In the genomic region with DNA sequence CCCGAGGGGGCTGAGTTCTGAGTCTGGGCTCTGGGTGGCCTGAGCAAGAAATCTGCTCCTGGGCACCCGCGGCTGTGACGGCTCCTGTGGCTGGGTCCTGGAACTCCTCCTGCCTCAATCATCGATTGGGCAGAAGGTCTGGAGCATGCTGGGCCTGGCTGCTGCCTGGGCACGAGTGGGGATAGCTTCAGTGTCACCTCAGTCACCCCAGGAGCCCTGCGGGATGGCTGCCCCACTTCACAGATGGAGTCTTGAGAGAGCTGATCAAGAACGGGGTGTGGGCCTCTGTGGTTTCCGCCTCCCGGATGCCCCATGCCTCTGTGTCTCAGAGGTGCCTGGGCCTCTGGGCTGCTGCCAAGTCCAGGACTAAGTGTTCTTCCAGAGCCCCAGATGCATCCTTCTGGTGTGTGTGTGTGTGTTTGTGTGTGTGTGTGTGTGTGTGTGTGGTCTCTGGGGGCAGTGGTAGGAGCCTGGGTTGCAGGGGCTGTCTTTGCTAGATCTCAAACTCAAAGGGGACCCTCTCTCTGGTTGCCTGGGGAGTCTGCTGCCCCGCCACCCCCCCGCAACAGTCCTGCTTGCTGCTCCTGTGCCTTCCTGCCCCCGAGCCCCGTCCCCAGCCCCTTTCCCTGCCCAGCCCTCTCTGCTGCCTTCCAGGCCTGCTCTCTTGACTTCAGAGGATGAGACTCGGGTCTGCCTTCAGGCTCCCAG, we compare ENCODE assay signal across 8 cellular contexts.
DNase-seq lines count a peak whose midpoint lies in the region; ATAC-seq, FAIRE-seq and TF ChIP-seq lines count a peak whose summit lies in the region.

No MANE protein-coding gene starts in this region.

- no peak overlapping the region for H4K8ac ChIP-seq in H1 (ENCODE audit: extremely low read depth, insufficient read depth, low read length)

- H2AK5ac ChIP-seq in H1 (ENCODE audit: low read depth, low read length), result no peak overlapping the region

- H3K27ac ChIP-seq in H1 (ENCODE audit: low read depth, low read length) (no peak overlapping the region), RWPE1 (no peak overlapping the region)

- H3K4ac ChIP-seq in H1 (replicated peaks; ENCODE audit: insufficient read length, low read depth, low read length), result no peak overlapping the region

- H2AFZ ChIP-seq in H1 (ENCODE audit: low read length), result no peak overlapping the region

- no peaks in the 10 kb centered on the region for H3K4me1 ChIP-seq in H1 (replicated peaks in 1 of 4; ENCODE audit: control insufficient read depth in 3 of 4, insufficient read depth in 4 of 4, low read length in 3 of 4)

- H3K14ac ChIP-seq in H1 (ENCODE audit: insufficient read length), result no peak overlapping the region

- DNase-seq in activated CD4-positive, alpha-beta T cell treated with anti-CD3 and anti-CD28 coated beads for 4 hours, result peak; percentile 45 to 62
- DNase-seq in H1 (ENCODE audit: low read depth in 1 of 2, low spot score in 2 of 2) (no peak), RWPE1 (ENCODE audit: low spot score) (no peak), SK-N-DZ (ENCODE audit: low spot score) (no peak), DMS53 (lab: John Stamatoyannopoulos, UW) (no peak)
- DNase-seq in stimulated activated CD4-positive, alpha-beta T cell treated with anti-CD3 and anti-CD28 coated beads, Interleukin-4, amount 100 ng/mL, for 4 hours, result peak; percentile 33 to 51

- H3K9me3 ChIP-seq in H1 (ENCODE audit: insufficient read depth in 2 of 2, low read depth in 1 of 2, low read length in 1 of 2), result peaks cover 9 to 10% of the 10 kb centered on the region in 2 experiments; a peak in 2 of 4 replicates

- H4K20me1 ChIP-seq in H1 (replicated peaks in 1 of 2; ENCODE audit: control insufficient read depth in 1 of 2, insufficient read depth in 2 of 2, low read length in 2 of 2), result no peaks in the 10 kb centered on the region

- 85% methylated on average over 8 of the region's 15 CpGs; no CpG with 5 or more reads in 1 of the 2 experiments for WGBS in H1 (ENCODE audit: extremely low coverage in 1 of 2, insufficient coverage in 1 of 2, insufficient read length in 1 of 2, insufficient replicate concordance in 2 of 2, low coverage in 1 of 2, low lambda C conversion rate in 2 of 2, missing lambda C conversion rate in 1 of 2), 2 experiments

- no peaks in the 10 kb centered on the region for H3K36me3 ChIP-seq in H1 (ENCODE audit: control insufficient read depth in 2 of 4, insufficient read depth in 4 of 4, low read length in 3 of 4)

- H2BK5ac ChIP-seq in H1 (ENCODE audit: low read depth, low read length), result no peak overlapping the region

- FAIRE-seq in H1 (lab: Jason Lieb, UNC), result no peak

- no peaks in the 10 kb centered on the region for H3K23me2 ChIP-seq in H1 (ENCODE audit: low read depth, low read length)

- H3K79me2 ChIP-seq in H1 (ENCODE audit: control insufficient read depth in 1 of 2, insufficient read depth in 2 of 2, low read length in 2 of 2), result no peaks in the 10 kb centered on the region

- no peak for TF ChIP-seq EP300 in H1 (IDR thresholded peaks at IDR 0.05; ENCODE audit: borderline replicate concordance in 1 of 2, low read depth in 2 of 2, low read length in 2 of 2)

- no peak overlapping the region for H4K5ac ChIP-seq in H1 (ENCODE audit: insufficient read length, low read depth, low read length)

- TF ChIP-seq RAD21 in H1 (IDR thresholded peaks at IDR 0.05 in 1 of 2, conservative IDR thresholded peaks at IDR 0.05 in 1 of 2; ENCODE audit: low read depth in 2 of 2, low read length in 2 of 2), result no peak

- H2BK15ac ChIP-seq in H1 (ENCODE audit: low read length), result no peak overlapping the region

- CTCF ChIA-PET in H1 (lab: Charles Lee; ENCODE audit: partially characterized antibody), result interaction anchor here (0.6 to 3.5 kb wide), 6 partner anchors 11 to 170 kb away, joined by 3 to 11 read pairs (median 4); no protein-coding TSS in a partner anchor
- CTCF ChIA-PET in RWPE1 (lab: Yijun Ruan, JAX), result no interaction called here

- H2BK120ac ChIP-seq in H1 (replicated peaks; ENCODE audit: low read depth, low read length), result no peak overlapping the region

- TF ChIP-seq POLR2A in H1 (IDR thresholded peaks at IDR 0.05; ENCODE audit: control extremely low read depth in 1 of 2, low read depth in 2 of 2, low read length in 2 of 2), result no peak

- H2BK12ac ChIP-seq in H1 (ENCODE audit: low read depth, low read length), result no peak overlapping the region

- H3K79me1 ChIP-seq in H1 (ENCODE audit: low read depth, low read length), result no peaks in the 10 kb centered on the region; the same call in 1 of the 2 replicates

- H3K56ac ChIP-seq in H1 (replicated peaks; ENCODE audit: insufficient read length, low read depth, low read length), result no peak overlapping the region

- TF ChIP-seq CTCF in H1 (IDR thresholded peaks at IDR 0.05; ENCODE audit: control extremely low read depth in 1 of 3, insufficient read depth in 1 of 3, low read depth in 1 of 3, low read length in 3 of 3) (no peak), RWPE1 (conservative IDR thresholded peaks at IDR 0.05; ENCODE audit: low read depth) (no peak)

- H3K18ac ChIP-seq in H1 (ENCODE audit: extremely low read depth, low read length), result no peak overlapping the region

- no peak overlapping the region for H3K23ac ChIP-seq in H1 (ENCODE audit: insufficient read length)

- H3K4me3 ChIP-seq in H1 (ENCODE audit: extremely low read depth in 1 of 4, insufficient read depth in 2 of 4, low read depth in 3 of 4, low read length in 4 of 4), result no peak overlapping the region

- H2BK20ac ChIP-seq in H1 (ENCODE audit: low read length), result no peak overlapping the region

- POLR2A ChIA-PET in H1 (lab: Charles Lee; ENCODE audit: partially characterized antibody), result interaction anchor here (0.7 kb wide), 1 partner anchor 18 kb away, joined by 3 read pairs; no protein-coding TSS in a partner anchor
- POLR2A ChIA-PET in RWPE1 (lab: Yijun Ruan, JAX; ENCODE audit: low non-redundant PET), result no interaction called here

- H3K9ac ChIP-seq in H1 (replicated peaks in 1 of 4; ENCODE audit: extremely low read depth in 1 of 4, low read depth in 3 of 4, low read length in 3 of 4), result no peak overlapping the region

- no peak overlapping the region for H3K4me2 ChIP-seq in H1 (ENCODE audit: insufficient read depth in 1 of 2, low read depth in 2 of 2, low read length in 2 of 2)

- no peaks in the 10 kb centered on the region for H3K27me3 ChIP-seq in H1 (replicated peaks in 1 of 4; ENCODE audit: control insufficient read depth in 3 of 4, extremely low read depth in 1 of 4, insufficient read depth in 3 of 4, low read length in 3 of 4)

- ATAC-seq in GM18868 (IDR thresholded peaks at IDR 0.05; ENCODE audit: unreplicated experiment) (peak; percentile 55), HG03025 (IDR thresholded peaks at IDR 0.05; ENCODE audit: low FRiP score, unreplicated experiment) (no peak)

- peak overlapping the region; percentile 65 for H4K91ac ChIP-seq in H1 (replicated peaks; ENCODE audit: insufficient read length, low read length)

TF ChIP-seq in H1, 55 proteins besides CTCF, POLR2A, EP300 and RAD21:
- TF ChIP-seq CTBP2 (IDR thresholded peaks at IDR 0.05; ENCODE audit: borderline replicate concordance, insufficient read depth, insufficient read length, low read length), result no peak
- TF ChIP-seq SAP30 (IDR thresholded peaks at IDR 0.05; ENCODE audit: insufficient read depth, insufficient replicate concordance, low read length), result no peak
- TF ChIP-seq GABPA (IDR thresholded peaks at IDR 0.05; ENCODE audit: borderline replicate concordance, insufficient read depth, low read length), result no peak
- no peak for TF ChIP-seq HDAC6 (IDR thresholded peaks at IDR 0.05; ENCODE audit: low read depth, low read length)

Comparison
In these comparisons a context has a peak if more than half of its experiments do, and no peak if none do; other contexts are left out.
1. DNase-seq: peak in activated CD4-positive, alpha-beta T cell treated with anti-CD3 and anti-CD28 coated beads for 4 hours (2 of 2) and stimulated activated CD4-positive, alpha-beta T cell treated with anti-CD3 and anti-CD28 coated beads, Interleukin-4, amount 100 ng/mL, for 4 hours (2 of 2); none in H1 (0 of 2), RWPE1 (single experiment), SK-N-DZ (single experiment) and DMS53 (single experiment).